Comparison of ENCODE assay signal across 28 cellular contexts in genomic region chr10:129231821-129232220, GRCh38.
"Had no signal": no experiment of that assay in that cellular context is flagged by ENCODE, and none has a peak within 500 bp of the region (broad histone marks: within the 10 kb centered on the region; RNA-seq: fewer than 3 reads in every experiment).

No MANE protein-coding gene starts in this region.

- ATAC-seq: activated naive CD4-positive, alpha-beta T cell treated with anti-CD3 and anti-CD28 coated beads, Interleukin-2, amount 50 U/mL, for 72 hours; activated naive CD8-positive, alpha-beta T cell treated with anti-CD3 and anti-CD28 coated beads, Interleukin-2, amount 50 U/mL, for 24 hours; activated T-cell treated with anti-CD3 and anti-CD28 coated beads, Interleukin-2, amount 50 U/mL, for 4 hours; body of pancreas; T-cell had no signal

- H3K36me3 Mint-ChIP-seq: activated CD4-positive, alpha-beta memory T cell treated with anti-CD3 and anti-CD28 coated beads for 36 hours; activated naive CD4-positive, alpha-beta T cell treated with anti-CD3 and anti-CD28 coated beads, Interleukin-2, amount 50 U/mL, for 72 hours; T-cell had no signal

- DNase-seq: activated CD4-positive, alpha-beta memory T cell treated with anti-CD3 and anti-CD28 coated beads for 36 hours; activated CD4-positive, alpha-beta T cell treated with anti-CD3 and anti-CD28 coated beads, Interleukin-2, amount 10 ng/mL, durations not matched to agents 7 days and 5 days; activated CD4-positive, CD25-positive, alpha-beta regulatory T cell; activated CD8-positive, alpha-beta memory T cell treated with anti-CD3 and anti-CD28 coated beads for 24 hours; activated effector memory CD4-positive, alpha-beta T cell treated with anti-CD3 and anti-CD28 coated beads, Interleukin-2, amount 50 U/mL, for 16 hours; activated naive CD4-positive, alpha-beta T cell treated with Interleukin-2 at 50 U/mL for 16 hours; activated naive CD8-positive, alpha-beta T cell treated with anti-CD3 and anti-CD28 coated beads, Interleukin-2, amount 50 U/mL, for 24 hours; activated T-cell treated with anti-CD3 and anti-CD28 coated beads, Interleukin-2, amount 50 U/mL, for 4 hours; amniotic stem cell; body of pancreas; Kasumi-1; NCI-H1092; NCI-H1417; NCI-H2029; NCI-H2107; NCI-H345; NCI-H510A; NCI-H69; NK-92 treated with Interleukin-12 subunit alpha and Interleukin-12 subunit beta, amount 100 ng/mL, for 24 hours; PC-9; SIG-M5; T-cell; T-helper 2 cell; T1000 had no signal

- H3K9me3 ChIP-seq: ascending aorta, body of pancreas had no signal

- H3K27me3 ChIP-seq: ascending aorta, body of pancreas had no signal

- H2AFZ ChIP-seq: PC-9 had no signal

- H3K4me1 Mint-ChIP-seq: activated CD4-positive, alpha-beta T cell treated with anti-CD3 and anti-CD28 coated beads, Interleukin-2, amount 10 ng/mL, durations not matched to agents 7 days and 5 days; activated naive CD8-positive, alpha-beta T cell treated with anti-CD3 and anti-CD28 coated beads, Interleukin-2, amount 50 U/mL, for 24 hours; central memory CD8-positive, alpha-beta T cell; T-cell had no signal

- H3K27ac ChIP-seq: ascending aorta, body of pancreas, PC-9, VCaP had no signal

- H3K27ac Mint-ChIP-seq: activated CD4-positive, alpha-beta memory T cell treated with anti-CD3 and anti-CD28 coated beads for 36 hours; activated CD4-positive, alpha-beta T cell treated with anti-CD3 and anti-CD28 coated beads, Interleukin-2, amount 10 ng/mL, durations not matched to agents 7 days and 5 days; activated naive CD4-positive, alpha-beta T cell treated with anti-CD3 and anti-CD28 coated beads, Interleukin-2, amount 50 U/mL, for 72 hours; activated naive CD8-positive, alpha-beta T cell treated with anti-CD3 and anti-CD28 coated beads, Interleukin-2, amount 50 U/mL, for 24 hours; T-cell had no signal

- H3K9me3 Mint-ChIP-seq: activated CD4-positive, alpha-beta memory T cell treated with anti-CD3 and anti-CD28 coated beads for 36 hours; activated CD4-positive, alpha-beta T cell treated with anti-CD3 and anti-CD28 coated beads, Interleukin-2, amount 10 ng/mL, durations not matched to agents 7 days and 5 days; activated naive CD4-positive, alpha-beta T cell treated with anti-CD3 and anti-CD28 coated beads, Interleukin-2, amount 50 U/mL, for 72 hours; activated naive CD8-positive, alpha-beta T cell treated with anti-CD3 and anti-CD28 coated beads, Interleukin-2, amount 50 U/mL, for 24 hours; activated T-cell treated with anti-CD3 and anti-CD28 coated beads, Interleukin-2, amount 50 U/mL, for 4 hours; central memory CD8-positive, alpha-beta T cell; T-cell had no signal

- H3K27me3 Mint-ChIP-seq: activated CD4-positive, alpha-beta memory T cell treated with anti-CD3 and anti-CD28 coated beads for 36 hours; activated CD4-positive, alpha-beta T cell treated with anti-CD3 and anti-CD28 coated beads, Interleukin-2, amount 10 ng/mL, durations not matched to agents 7 days and 5 days; activated naive CD8-positive, alpha-beta T cell treated with anti-CD3 and anti-CD28 coated beads, Interleukin-2, amount 50 U/mL, for 24 hours; T-cell had no signal

- H3K36me3 ChIP-seq: ascending aorta had no signal

- H3K4me3 Mint-ChIP-seq: activated CD4-positive, alpha-beta memory T cell treated with anti-CD3 and anti-CD28 coated beads for 36 hours; activated CD4-positive, alpha-beta T cell treated with anti-CD3 and anti-CD28 coated beads, Interleukin-2, amount 10 ng/mL, durations not matched to agents 7 days and 5 days; activated naive CD8-positive, alpha-beta T cell treated with anti-CD3 and anti-CD28 coated beads, Interleukin-2, amount 50 U/mL, for 24 hours; activated T-cell treated with anti-CD3 and anti-CD28 coated beads, Interleukin-2, amount 50 U/mL, for 4 hours; central memory CD8-positive, alpha-beta T cell; T-cell had no signal

- H3K4me2 ChIP-seq: PC-9 had no signal

- H3K4me3 ChIP-seq: ascending aorta, body of pancreas, PC-9 had no signal

- H3K4me1 ChIP-seq: ascending aorta, body of pancreas had no signal
